Comparison of ENCODE assay signal across 1 cellular context in genomic region chr12:30457621-30458289, GRCh38.
TF ChIP-seq lines count a peak whose summit lies in the region.

No MANE protein-coding gene starts in this region.

TF ChIP-seq in HEK293, 187 proteins besides CTCF, POLR2A, EP300 and RAD21 (continued from another document and continues in another):
- no peak for TF ChIP-seq ZNF148 (tag by site-specific recombination; IDR thresholded peaks at IDR 0.05; ENCODE audit: borderline replicate concordance)
- no peak for TF ChIP-seq ZIC2 (tag by site-specific recombination; IDR thresholded peaks at IDR 0.05)
- no peak for TF ChIP-seq KLF8 (tag by site-specific recombination; IDR thresholded peaks at IDR 0.05)
- TF ChIP-seq ZNF138 (tag by site-specific recombination; IDR thresholded peaks at IDR 0.05; ENCODE audit: borderline replicate concordance), result no peak
- TF ChIP-seq ZBTB6 (tag by site-specific recombination; IDR thresholded peaks at IDR 0.05), result no peak
- TF ChIP-seq GLIS1 (tag by site-specific recombination; IDR thresholded peaks at IDR 0.05), result no peak
- TF ChIP-seq HOXC10 (CRISPR knock-in tag; IDR thresholded peaks at IDR 0.05), result no peak
- TF ChIP-seq ZNF747 (tag by site-specific recombination; IDR thresholded peaks at IDR 0.05), result no peak
- TF ChIP-seq IKZF3 (tag by site-specific recombination; IDR thresholded peaks at IDR 0.05), result peak; percentile 63; the same call in 1 of the 2 replicates
- TF ChIP-seq RBAK (tag by site-specific recombination; IDR thresholded peaks at IDR 0.05), result no peak
- no peak for TF ChIP-seq ZNF433 (tag by site-specific recombination; IDR thresholded peaks at IDR 0.05; ENCODE audit: low read depth)
- TF ChIP-seq KLF17 (tag by site-specific recombination; IDR thresholded peaks at IDR 0.05), result no peak
- no peak for TF ChIP-seq ZNF426 (tag by site-specific recombination; IDR thresholded peaks at IDR 0.05)
- no peak for TF ChIP-seq BCL6B (tag by site-specific recombination; IDR thresholded peaks at IDR 0.05)
- 0 out of 2 replicates have a peak, but pooled peaks have one; percentile 55 for TF ChIP-seq ZEB2 (tag by site-specific recombination; IDR thresholded peaks at IDR 0.05)
- TF ChIP-seq KLF9 (tag by site-specific recombination; IDR thresholded peaks at IDR 0.05; ENCODE audit: low read depth), result no peak
- no peak for TF ChIP-seq ZNF580 (tag by site-specific recombination; IDR thresholded peaks at IDR 0.05)
- TF ChIP-seq MZF1 (tag by site-specific recombination; IDR thresholded peaks at IDR 0.05; ENCODE audit: borderline replicate concordance), result peak; percentile 95
- TF ChIP-seq ZNF501 (tag by site-specific recombination; IDR thresholded peaks at IDR 0.05), result 0 out of 2 replicates have a peak, but pooled peaks have one; percentile 23
- TF ChIP-seq ZNF658 (tag by site-specific recombination; IDR thresholded peaks at IDR 0.05), result no peak
- TF ChIP-seq ZSCAN5A (tag by site-specific recombination; IDR thresholded peaks at IDR 0.05), result no peak
- TF ChIP-seq PRDM2 (tag by site-specific recombination; IDR thresholded peaks at IDR 0.05; ENCODE audit: borderline replicate concordance), result no peak
- TF ChIP-seq ZNF221 (tag by site-specific recombination; IDR thresholded peaks at IDR 0.05; ENCODE audit: borderline replicate concordance), result no peak
- TF ChIP-seq ZNF394 (tag by site-specific recombination; IDR thresholded peaks at IDR 0.05; ENCODE audit: borderline replicate concordance), result peak; percentile 57; the same call in 1 of the 2 replicates
- no peak for TF ChIP-seq GLI2 (tag by site-specific recombination; IDR thresholded peaks at IDR 0.05; ENCODE audit: borderline replicate concordance, low read depth)
- TF ChIP-seq ELK4 (IDR thresholded peaks at IDR 0.05; ENCODE audit: borderline replicate concordance, low read depth, low read length), result no peak
- no peak for TF ChIP-seq GFI1B (tag by site-specific recombination; IDR thresholded peaks at IDR 0.05)
- TF ChIP-seq TCF7L2 (IDR thresholded peaks at IDR 0.05; ENCODE audit: borderline replicate concordance, low read depth, low read length), result no peak
- TF ChIP-seq ZNF692 (tag by site-specific recombination; IDR thresholded peaks at IDR 0.05), result no peak
- TF ChIP-seq PATZ1 (tag by site-specific recombination; IDR thresholded peaks at IDR 0.05), result no peak
- no peak for TF ChIP-seq ZFP3 (tag by site-specific recombination; IDR thresholded peaks at IDR 0.05; ENCODE audit: low read depth)
- no peak for TF ChIP-seq ZNF132 (tag by site-specific recombination; IDR thresholded peaks at IDR 0.05; ENCODE audit: borderline replicate concordance)
- no peak for TF ChIP-seq OVOL3 (tag by site-specific recombination; IDR thresholded peaks at IDR 0.05)
- TF ChIP-seq ZNF549 (tag by site-specific recombination; IDR thresholded peaks at IDR 0.05), result no peak
- TF ChIP-seq ZNF23 (tag by site-specific recombination; IDR thresholded peaks at IDR 0.05; ENCODE audit: borderline replicate concordance), result no peak
- TF ChIP-seq KLF10 (tag by site-specific recombination; IDR thresholded peaks at IDR 0.05), result no peak
